Comparison of ENCODE assay signal across 1 cellular context in the genomic region with DNA sequence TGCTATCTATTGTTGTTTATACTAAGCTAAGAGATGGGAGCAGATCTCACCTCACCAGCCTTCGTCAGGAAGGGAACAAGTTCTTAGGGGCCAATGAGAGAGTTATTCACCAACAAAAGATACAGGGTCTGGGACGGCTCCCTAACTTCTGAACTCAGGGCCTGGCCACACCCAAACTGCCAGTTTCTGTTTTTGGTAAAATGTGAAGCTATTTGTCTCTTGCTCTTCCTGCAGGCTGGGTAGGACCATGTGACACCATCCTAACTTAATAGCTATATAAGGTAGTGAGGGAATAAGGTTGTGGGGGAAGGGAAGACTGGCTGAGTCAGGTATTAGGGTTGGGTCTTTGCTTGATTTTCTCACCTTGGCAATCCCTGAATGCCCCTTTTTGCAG.
TF ChIP-seq lines count a peak whose summit lies in the region.

No MANE protein-coding gene starts in this region.

TF ChIP-seq in HEK293, 187 proteins besides CTCF, POLR2A, EP300 and RAD21 (continued from another document):
- TF ChIP-seq ZNF19 (tag by site-specific recombination; IDR thresholded peaks at IDR 0.05; ENCODE audit: low read depth): no peak
- TF ChIP-seq, protein P1, sequence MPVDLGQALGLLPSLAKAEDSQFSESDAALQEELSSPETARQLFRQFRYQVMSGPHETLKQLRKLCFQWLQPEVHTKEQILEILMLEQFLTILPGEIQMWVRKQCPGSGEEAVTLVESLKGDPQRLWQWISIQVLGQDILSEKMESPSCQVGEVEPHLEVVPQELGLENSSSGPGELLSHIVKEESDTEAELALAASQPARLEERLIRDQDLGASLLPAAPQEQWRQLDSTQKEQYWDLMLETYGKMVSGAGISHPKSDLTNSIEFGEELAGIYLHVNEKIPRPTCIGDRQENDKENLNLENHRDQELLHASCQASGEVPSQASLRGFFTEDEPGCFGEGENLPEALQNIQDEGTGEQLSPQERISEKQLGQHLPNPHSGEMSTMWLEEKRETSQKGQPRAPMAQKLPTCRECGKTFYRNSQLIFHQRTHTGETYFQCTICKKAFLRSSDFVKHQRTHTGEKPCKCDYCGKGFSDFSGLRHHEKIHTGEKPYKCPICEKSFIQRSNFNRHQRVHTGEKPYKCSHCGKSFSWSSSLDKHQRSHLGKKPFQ (tag by site-specific recombination; IDR thresholded peaks at IDR 0.05): no peak
- TF ChIP-seq, protein P2, sequence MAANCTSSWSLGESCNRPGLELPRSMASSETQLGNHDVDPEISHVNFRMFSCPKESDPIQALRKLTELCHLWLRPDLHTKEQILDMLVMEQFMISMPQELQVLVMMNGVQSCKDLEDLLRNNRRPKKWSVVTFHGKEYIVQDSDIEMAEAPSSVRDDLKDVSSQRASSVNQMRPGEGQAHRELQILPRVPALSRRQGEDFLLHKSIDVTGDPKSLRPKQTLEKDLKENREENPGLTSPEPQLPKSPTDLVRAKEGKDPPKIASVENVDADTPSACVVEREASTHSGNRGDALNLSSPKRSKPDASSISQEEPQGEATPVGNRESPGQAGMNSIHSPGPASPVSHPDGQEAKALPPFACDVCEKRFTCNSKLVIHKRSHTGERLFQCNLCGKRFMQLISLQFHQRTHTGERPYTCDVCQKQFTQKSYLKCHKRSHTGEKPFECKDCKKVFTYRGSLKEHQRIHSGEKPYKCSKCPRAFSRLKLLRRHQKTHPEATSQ (tag by site-specific recombination; IDR thresholded peaks at IDR 0.05): no peak
- no peak for TF ChIP-seq ZNF610 (tag by site-specific recombination; IDR thresholded peaks at IDR 0.05; ENCODE audit: borderline replicate concordance)
- TF ChIP-seq ZNF37A (tag by site-specific recombination; IDR thresholded peaks at IDR 0.05): no peak
- no peak for TF ChIP-seq MEIS1 (CRISPR knock-in tag; IDR thresholded peaks at IDR 0.05; ENCODE audit: borderline replicate concordance)
